14 cellular contexts compared by ENCODE assay signal in the genomic region with DNA sequence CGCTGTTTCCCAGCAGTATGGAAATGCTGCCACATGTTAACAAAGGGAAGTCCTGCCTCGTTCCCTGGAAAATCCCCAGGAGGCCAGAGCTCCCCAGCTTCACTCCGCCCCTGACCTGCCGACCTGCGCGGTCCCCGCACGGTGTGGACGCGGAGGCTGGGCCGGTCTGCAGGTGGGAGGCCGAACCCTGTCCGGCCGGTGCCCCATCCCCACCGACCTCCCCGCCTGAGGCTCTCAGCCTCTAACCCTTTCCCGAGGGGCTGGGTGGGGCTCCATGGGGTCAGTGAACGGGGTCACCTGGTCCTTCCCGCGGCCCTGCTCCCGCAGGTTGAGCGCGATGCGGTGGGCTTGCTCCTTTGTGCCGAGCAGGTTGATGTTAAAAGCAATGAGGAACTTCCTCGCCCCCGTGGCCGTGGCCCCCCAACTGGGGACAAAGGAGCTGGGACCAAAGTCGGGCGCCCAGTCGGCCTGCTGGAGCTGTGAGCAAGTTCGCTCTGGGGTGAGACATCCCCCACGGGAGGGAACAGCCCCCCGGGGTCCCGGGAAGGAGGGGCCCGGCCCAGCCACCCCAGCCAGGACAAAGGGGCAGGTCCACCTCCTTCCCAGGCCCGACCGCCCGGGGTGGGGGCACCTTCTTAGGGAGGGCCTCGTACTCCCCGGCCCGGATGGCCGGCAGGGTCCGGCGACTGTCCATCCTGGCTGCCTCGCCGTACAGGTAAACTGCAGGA. TPM values are rescaled to one million over a fixed set of nuclear protein-coding genes. Genes with fewer than 3 reads are reported as not detected.
DNase-seq lines count a peak whose midpoint lies in the region; ATAC-seq and TF ChIP-seq lines count a peak whose summit lies in the region.
"Had no signal": no experiment of that assay in that cellular context is flagged by ENCODE, and none has a peak within 500 bp of the region (broad histone marks: within the 10 kb centered on the region; RNA-seq: fewer than 3 reads in every experiment).

No MANE protein-coding gene starts in this region.

- no peaks in the 10 kb centered on the region for H3K27me3 ChIP-seq in ascending aorta
- H3K27me3 ChIP-seq: colonic mucosa had no signal

- no peaks in the 10 kb centered on the region for H3K9me3 Mint-ChIP-seq in activated naive CD8-positive, alpha-beta T cell treated with anti-CD3 and anti-CD28 coated beads, Interleukin-2, amount 10 ng/mL, durations not matched to agents 7 days and 5 days
- no peaks in the 10 kb centered on the region for H3K9me3 Mint-ChIP-seq in activated naive CD8-positive, alpha-beta T cell treated with anti-CD3 and anti-CD28 coated beads, Interleukin-2, amount 50 U/mL, for 24 hours
- H3K9me3 Mint-ChIP-seq in natural killer cell (no peaks in the 10 kb centered on the region), type B pancreatic cell (no peaks in the 10 kb centered on the region)

- H3K4me3 ChIP-seq in ascending aorta: no peak overlapping the region
- H3K4me3 ChIP-seq: colonic mucosa, tibial nerve had no signal

- ATAC-seq in activated naive CD8-positive, alpha-beta T cell treated with anti-CD3 and anti-CD28 coated beads, Interleukin-2, amount 10 ng/mL, durations not matched to agents 7 days and 5 days (ENCODE audit: low read depth): no peak
- ATAC-seq in activated naive CD8-positive, alpha-beta T cell treated with anti-CD3 and anti-CD28 coated beads, Interleukin-2, amount 50 U/mL, for 24 hours: no peak
- no peak for ATAC-seq in natural killer cell

- H3K27me3 Mint-ChIP-seq in activated naive CD8-positive, alpha-beta T cell treated with anti-CD3 and anti-CD28 coated beads, Interleukin-2, amount 10 ng/mL, durations not matched to agents 7 days and 5 days: no peaks in the 10 kb centered on the region
- H3K27me3 Mint-ChIP-seq in activated naive CD8-positive, alpha-beta T cell treated with anti-CD3 and anti-CD28 coated beads, Interleukin-2, amount 50 U/mL, for 24 hours: no peaks in the 10 kb centered on the region
- H3K27me3 Mint-ChIP-seq in natural killer cell (ENCODE audit: low read depth in 2 of 2): no peaks in the 10 kb centered on the region
- no peaks in the 10 kb centered on the region for H3K27me3 Mint-ChIP-seq in type B pancreatic cell

- no peak overlapping the region for H3K4me3 Mint-ChIP-seq in activated naive CD8-positive, alpha-beta T cell treated with anti-CD3 and anti-CD28 coated beads, Interleukin-2, amount 10 ng/mL, durations not matched to agents 7 days and 5 days
- H3K4me3 Mint-ChIP-seq in activated naive CD8-positive, alpha-beta T cell treated with anti-CD3 and anti-CD28 coated beads, Interleukin-2, amount 50 U/mL, for 24 hours: no peak overlapping the region
- H3K4me3 Mint-ChIP-seq in natural killer cell: no peak overlapping the region
- H3K4me3 Mint-ChIP-seq in type B pancreatic cell: no peak overlapping the region

- TF ChIP-seq CTCF in ascending aorta (IDR thresholded peaks at IDR 0.05) (no peak), natural killer cell (IDR thresholded peaks at IDR 0.05) (no peak), type B pancreatic cell (conservative IDR thresholded peaks at IDR 0.05) (no peak)

- H3K36me3 ChIP-seq in ascending aorta: no peaks in the 10 kb centered on the region
- H3K36me3 ChIP-seq: colonic mucosa, tibial nerve had no signal

- peak; percentile 27 for DNase-seq in activated naive CD8-positive, alpha-beta T cell treated with anti-CD3 and anti-CD28 coated beads, Interleukin-2, amount 10 ng/mL, durations not matched to agents 7 days and 5 days
- DNase-seq in activated naive CD8-positive, alpha-beta T cell treated with anti-CD3 and anti-CD28 coated beads, Interleukin-2, amount 50 U/mL, for 24 hours: no peak
- DNase-seq in ascending aorta (ENCODE audit: low spot score in 2 of 2) (peak; percentile 7 to 55), natural killer cell (peak; percentile 14), type B pancreatic cell (ENCODE audit: extremely low spot score, unreplicated experiment) (peak; percentile 68), NCI-H1417 treated with DMSO at 0.1 percent for 48 hours (lab: John Stamatoyannopoulos, UW) (no peak), SHP77 (lab: John Stamatoyannopoulos, UW) (no peak)
- DNase-seq in central memory CD4-positive, alpha-beta T cell: no peak
- DNase-seq: colonic mucosa, NCI-H1694 treated with DMSO at 0.1 percent for 48 hours had no signal

- H3K27ac ChIP-seq in ascending aorta: no peak overlapping the region
- H3K27ac ChIP-seq: colonic mucosa, parathyroid adenoma, tibial nerve had no signal

- no peaks in the 10 kb centered on the region for H3K4me1 Mint-ChIP-seq in activated naive CD8-positive, alpha-beta T cell treated with anti-CD3 and anti-CD28 coated beads, Interleukin-2, amount 10 ng/mL, durations not matched to agents 7 days and 5 days
- no peaks in the 10 kb centered on the region for H3K4me1 Mint-ChIP-seq in activated naive CD8-positive, alpha-beta T cell treated with anti-CD3 and anti-CD28 coated beads, Interleukin-2, amount 50 U/mL, for 24 hours
- H3K4me1 Mint-ChIP-seq in natural killer cell (no peaks in the 10 kb centered on the region), type B pancreatic cell (ENCODE audit: unreplicated experiment) (peaks cover 9% of the 10 kb centered on the region)

- peaks cover 0 to 2% of the 10 kb centered on the region in 2 donors for H3K4me1 ChIP-seq in ascending aorta
- H3K4me1 ChIP-seq: colonic mucosa, parathyroid adenoma had no signal

- no peaks in the 10 kb centered on the region for H3K36me3 Mint-ChIP-seq in activated naive CD8-positive, alpha-beta T cell treated with anti-CD3 and anti-CD28 coated beads, Interleukin-2, amount 10 ng/mL, durations not matched to agents 7 days and 5 days
- no peaks in the 10 kb centered on the region for H3K36me3 Mint-ChIP-seq in activated naive CD8-positive, alpha-beta T cell treated with anti-CD3 and anti-CD28 coated beads, Interleukin-2, amount 50 U/mL, for 24 hours (ENCODE audit: low read depth)
- no peaks in the 10 kb centered on the region for H3K36me3 Mint-ChIP-seq in natural killer cell
- no peaks in the 10 kb centered on the region for H3K36me3 Mint-ChIP-seq in type B pancreatic cell

- H3K27ac Mint-ChIP-seq in activated naive CD8-positive, alpha-beta T cell treated with anti-CD3 and anti-CD28 coated beads, Interleukin-2, amount 10 ng/mL, durations not matched to agents 7 days and 5 days: no peak overlapping the region
- H3K27ac Mint-ChIP-seq in activated naive CD8-positive, alpha-beta T cell treated with anti-CD3 and anti-CD28 coated beads, Interleukin-2, amount 50 U/mL, for 24 hours: no peak overlapping the region
- no peak overlapping the region for H3K27ac Mint-ChIP-seq in natural killer cell
- H3K27ac Mint-ChIP-seq in type B pancreatic cell: no peak overlapping the region

- POLR2A ChIA-PET in activated naive CD8-positive, alpha-beta T cell treated with anti-CD3 and anti-CD28 coated beads, Interleukin-2, amount 10 ng/mL, durations not matched to agents 7 days and 5 days (lab: Charles Lee): no interaction called here

- no peaks in the 10 kb centered on the region for H3K9me3 ChIP-seq in ascending aorta
- H3K9me3 ChIP-seq: colonic mucosa, tibial nerve had no signal

- intact Hi-C loops in ascending aorta (cut with DNase I): no loop called here
- intact Hi-C loops in natural killer cell (cut with micrococcal nuclease): no loop called here

RNA-seq across cellular contexts. Expression of gene FTCD, which starts 4.0 kb away (rescaled TPM):
- total RNA-seq in activated naive CD8-positive, alpha-beta T cell treated with anti-CD3 and anti-CD28 coated beads, Interleukin-2, amount 10 ng/mL, durations not matched to agents 7 days and 5 days: 1 to 10 TPM in 1 of 2 experiments, under 1 TPM in 1; 0.65 to 1.3 TPM
- total RNA-seq in ascending aorta: 0.85 TPM
- total RNA-seq in natural killer cell: under 1 TPM in 1 of 3 donors, not detected in 2; 0.34 TPM
- total RNA-seq in type B pancreatic cell (ENCODE audit: low replicate concordance): 26.9 and 45.0 TPM in 2 replicates
- total RNA-seq: epithelial cell of proximal tubule had no signal

RNA-seq across cellular contexts. Expression of gene SPATC1L, which starts 32.8 kb away (rescaled TPM):
- 1 to 10 TPM; 7.6 to 8.9 TPM for total RNA-seq in activated naive CD8-positive, alpha-beta T cell treated with anti-CD3 and anti-CD28 coated beads, Interleukin-2, amount 10 ng/mL, durations not matched to agents 7 days and 5 days
- total RNA-seq in ascending aorta (37.4 TPM), natural killer cell (1 to 10 TPM in 2 of 3 donors, under 1 TPM in 1; 0.18 to 4.0 (median 2.7) TPM), type B pancreatic cell (ENCODE audit: low replicate concordance) (18.5 and 24.7 TPM in 2 replicates)

RNA-seq across cellular contexts. Expression of gene COL6A2, which starts 53.5 kb away (rescaled TPM):
- 10 to 100 TPM; 23.8 to 23.9 TPM for total RNA-seq in activated naive CD8-positive, alpha-beta T cell treated with anti-CD3 and anti-CD28 coated beads, Interleukin-2, amount 10 ng/mL, durations not matched to agents 7 days and 5 days
- 1,704 TPM for total RNA-seq in ascending aorta
- 100 to 1,000 TPM in 1 of 3 donors, 10 to 100 TPM in 2; 93.9 to 110 (median 97.2) TPM for total RNA-seq in natural killer cell
- total RNA-seq in type B pancreatic cell (ENCODE audit: low replicate concordance): 23.8 and 114 TPM in 2 replicates
- total RNA-seq: OCI-LY7 had no signal

Comparison
In these comparisons a context has a peak if more than half of its experiments do, and no peak if none do; other contexts are left out.
1. DNase-seq: peak in activated naive CD8-positive, alpha-beta T cell treated with anti-CD3 and anti-CD28 coated beads, Interleukin-2, amount 10 ng/mL, durations not matched to agents 7 days and 5 days (single experiment), ascending aorta (2 of 2), natural killer cell (single experiment) and type B pancreatic cell (single experiment); none in activated naive CD8-positive, alpha-beta T cell treated with anti-CD3 and anti-CD28 coated beads, Interleukin-2, amount 50 U/mL, for 24 hours (single experiment), central memory CD4-positive, alpha-beta T cell (single experiment), NCI-H1417 treated with DMSO at 0.1 percent for 48 hours (single experiment) and SHP77 (0 of 2).
2. RNA of gene FTCD, which starts 4.0 kb away (total RNA-seq): 26.9 to 45.0 TPM in type B pancreatic cell; 0.65 to 1.3 TPM in activated naive CD8-positive, alpha-beta T cell treated with anti-CD3 and anti-CD28 coated beads, Interleukin-2, amount 10 ng/mL, durations not matched to agents 7 days and 5 days, 0.85 TPM in ascending aorta (single experiment) and 0.34 TPM in natural killer cell; every median in the first group is over 10 times any median in the second.
3. RNA of gene COL6A2, which starts 53.5 kb away (total RNA-seq): 1,704 TPM in ascending aorta (single experiment); 23.8 to 114 TPM in type B pancreatic cell, 93.9 to 110 TPM in natural killer cell and 23.8 to 23.9 TPM in activated naive CD8-positive, alpha-beta T cell treated with anti-CD3 and anti-CD28 coated beads, Interleukin-2, amount 10 ng/mL, durations not matched to agents 7 days and 5 days; every median in the first group is over 10 times any median in the second.